In genomic region chr4:40992472-40993298, GRCh38 we compare ENCODE assay signal across 1 cellular context.
TF ChIP-seq lines count a peak whose summit lies in the region.

No MANE protein-coding gene starts in this region.

TF ChIP-seq in GM12878, 131 proteins besides CTCF, POLR2A, EP300 and RAD21 (continued from another document and continues in another):
- no peak for TF ChIP-seq SKIL (IDR thresholded peaks at IDR 0.05; ENCODE audit: low read depth, poor library complexity, severe bottlenecking)
- peak; percentile 43; the same call in 1 of the 2 replicates for TF ChIP-seq TAF1 (IDR thresholded peaks at IDR 0.05; ENCODE audit: borderline replicate concordance, low read depth, low read length)
- TF ChIP-seq SUPT20H (IDR thresholded peaks at IDR 0.05; ENCODE audit: borderline replicate concordance, control insufficient read depth, low read depth, low read length) = no peak
- no peak for TF ChIP-seq SIN3A (IDR thresholded peaks at IDR 0.05; ENCODE audit: low read depth, low read length)
- no peak for TF ChIP-seq E2F8 (IDR thresholded peaks at IDR 0.05; ENCODE audit: low read depth, partially characterized antibody)
- peak; percentile 75 for TF ChIP-seq POLR2AphosphoS5 (IDR thresholded peaks at IDR 0.05; ENCODE audit: low read length)
- no peak for TF ChIP-seq STAT3 (IDR thresholded peaks at IDR 0.05; ENCODE audit: low read depth, low read length)
- no peak for TF ChIP-seq NR2F1 (conservative IDR thresholded peaks at IDR 0.05)
- TF ChIP-seq E4F1 (IDR thresholded peaks at IDR 0.05; ENCODE audit: borderline replicate concordance, partially characterized antibody) = no peak
- TF ChIP-seq ELK1 (IDR thresholded peaks at IDR 0.05; ENCODE audit: low read depth, low read length) = no peak
- no peak for TF ChIP-seq ZBTB40 (IDR thresholded peaks at IDR 0.05; ENCODE audit: borderline replicate concordance)
- TF ChIP-seq MYC (IDR thresholded peaks at IDR 0.05; ENCODE audit: insufficient read depth, insufficient read length, insufficient replicate concordance, low read length, severe bottlenecking) = no peak
- peak; percentile 4 for TF ChIP-seq SIX5 (IDR thresholded peaks at IDR 0.05; ENCODE audit: low read depth, low read length, severe bottlenecking)
- TF ChIP-seq MTA3 (IDR thresholded peaks at IDR 0.05; ENCODE audit: borderline replicate concordance, low read length) = 0 out of 2 replicates have a peak, but pooled peaks have one; percentile 4
- peak; percentile 45 for TF ChIP-seq CREB1 (IDR thresholded peaks at IDR 0.05; ENCODE audit: low read depth)
- TF ChIP-seq TCF3 (IDR thresholded peaks at IDR 0.05; ENCODE audit: borderline replicate concordance, insufficient read depth, low read depth, low read length) = peak; percentile 30; the same call in 1 of the 2 replicates
- TF ChIP-seq NBN (IDR thresholded peaks at IDR 0.05) = no peak
- TF ChIP-seq SREBF2 (IDR thresholded peaks at IDR 0.05; ENCODE audit: low read length) = no peak
- peak; percentile 80 for TF ChIP-seq ZNF687 (IDR thresholded peaks at IDR 0.05)
- no peak for TF ChIP-seq EED (IDR thresholded peaks at IDR 0.05; ENCODE audit: low read depth)
- 0 out of 2 replicates have a peak, but pooled peaks have one; percentile 56 for TF ChIP-seq MEF2A (IDR thresholded peaks at IDR 0.05; ENCODE audit: insufficient read depth, low read depth, low read length)
- no peak for TF ChIP-seq BMI1 (IDR thresholded peaks at IDR 0.05; ENCODE audit: borderline replicate concordance)
- TF ChIP-seq CHD1 (IDR thresholded peaks at IDR 0.05; ENCODE audit: low read depth, low read length) = no peak
- no peak for TF ChIP-seq IRF5 (IDR thresholded peaks at IDR 0.05; ENCODE audit: borderline replicate concordance)
- no peak for TF ChIP-seq NFYA (IDR thresholded peaks at IDR 0.05; ENCODE audit: borderline replicate concordance, low read depth, low read length)
- peak; percentile 38 for TF ChIP-seq ATF2 (IDR thresholded peaks at IDR 0.05; ENCODE audit: low read length)
- no peak for TF ChIP-seq CEBPZ (IDR thresholded peaks at IDR 0.05; ENCODE audit: low read depth, low read length)
- TF ChIP-seq HDAC2 (IDR thresholded peaks at IDR 0.05) = no peak
- TF ChIP-seq ZBED1 (IDR thresholded peaks at IDR 0.05; ENCODE audit: borderline replicate concordance) = no peak
- no peak for TF ChIP-seq SRF (IDR thresholded peaks at IDR 0.05; ENCODE audit: low read depth in 2 of 2, low read length in 2 of 2)
- TF ChIP-seq MTA2 (IDR thresholded peaks at IDR 0.05; ENCODE audit: low read depth) = peak; percentile 60
- TF ChIP-seq RCOR1 (conservative IDR thresholded peaks at IDR 0.05; ENCODE audit: low read depth, low read length) = no peak
